ENCODE assay signal across 21 cellular contexts in the genomic region with DNA sequence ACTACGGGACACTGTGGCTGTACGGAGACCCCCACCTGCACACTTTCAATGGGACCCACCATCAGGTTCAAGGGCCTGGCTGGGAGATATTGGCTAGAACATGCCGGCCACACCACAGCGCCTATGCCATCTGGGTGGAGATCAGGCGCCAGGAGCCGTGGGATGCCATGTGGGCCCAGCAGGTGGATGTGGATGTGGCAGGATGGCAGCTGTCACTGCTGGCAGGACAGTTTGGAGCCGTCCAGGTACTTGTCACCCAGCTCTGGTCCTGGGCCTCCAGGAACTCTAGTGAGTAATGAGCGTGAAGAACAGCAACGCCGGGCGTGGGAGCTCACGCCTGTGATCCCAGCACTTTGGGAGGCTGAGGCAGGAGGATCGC. TPM values are rescaled to one million over a fixed set of nuclear protein-coding genes. Genes with fewer than 3 reads are reported as not detected.
DNase-seq lines count a peak whose midpoint lies in the region; ATAC-seq, FAIRE-seq and TF ChIP-seq lines count a peak whose summit lies in the region.
"Had no signal": no experiment of that assay in that cellular context is flagged by ENCODE, and none has a peak within 500 bp of the region (broad histone marks: within the 10 kb centered on the region; RNA-seq: fewer than 3 reads in every experiment).

No MANE protein-coding gene starts in this region.

- TF ChIP-seq CTCF in HepG2 (CRISPR knock-in tag; IDR thresholded peaks at IDR 0.05) (no peak), right lobe of liver (IDR thresholded peaks at IDR 0.05) (no peak), RWPE1 (conservative IDR thresholded peaks at IDR 0.05; ENCODE audit: low read depth) (no peak)

- CTCF ChIA-PET in HepG2 (lab: Yijun Ruan, JAX; ENCODE audit: low intra/inter-chr PET ratio, low total read pairs) (no interaction called here), RWPE1 (lab: Yijun Ruan, JAX) (interaction anchor here (0.9 to 3.1 kb wide), 2 partner anchors 10 to 15 kb away, joined by 3 to 16 read pairs; a partner anchor contains a TSS)

- no peak for TF ChIP-seq EP300 in HepG2 (IDR thresholded peaks at IDR 0.05; ENCODE audit: low read depth in 2 of 2, low read length in 2 of 2)
- TF ChIP-seq EP300 in HepG2 (CRISPR knock-in tag; IDR thresholded peaks at IDR 0.05; ENCODE audit: borderline replicate concordance): no peak

- no peak for TF ChIP-seq RAD21 in HepG2 (CRISPR knock-in tag; IDR thresholded peaks at IDR 0.05)

- H3K27me3 ChIP-seq in HepG2 (ENCODE audit: control insufficient read depth in 1 of 2, insufficient read depth in 2 of 2, low read length in 2 of 2): peaks cover 0 to 4% of the 10 kb centered on the region in 2 experiments; a peak in 1 of 5 replicates
- no peaks in the 10 kb centered on the region for H3K27me3 ChIP-seq in right lobe of liver
- no peaks in the 10 kb centered on the region for H3K27me3 ChIP-seq in neuronal stem cell (ENCODE audit: control insufficient read depth in 3 of 3, insufficient read depth in 3 of 3, low read depth in 1 of 3, low read length in 3 of 3)

- ATAC-seq in HepG2: no peak
- no peak for ATAC-seq in right lobe of liver
- ATAC-seq in HG03521 (IDR thresholded peaks at IDR 0.05; ENCODE audit: unreplicated experiment): no peak
- ATAC-seq: CD8-positive, alpha-beta T cell; HCT116 had no signal

- H3K4me3 ChIP-seq in HepG2 (replicated peaks in 1 of 3; ENCODE audit: insufficient read depth in 1 of 3, low read depth in 2 of 3, low read length in 3 of 3): peak overlapping the region in 1 of 3 experiments; percentile 3; a peak in 1 of 6 replicates
- H3K4me3 ChIP-seq in right lobe of liver: no peak overlapping the region
- H3K4me3 ChIP-seq in neuronal stem cell (ENCODE audit: low read length in 2 of 2): no peak overlapping the region
- H3K4me3 ChIP-seq: GM23338 had no signal

- FAIRE-seq in HepG2 (lab: Jason Lieb, UNC): no peak
- FAIRE-seq: GM12891, GM18507 had no signal

- no peaks in the 10 kb centered on the region for H4K20me1 ChIP-seq in HepG2 (ENCODE audit: insufficient read depth, low read length)

- no peak for TF ChIP-seq POLR2A in HepG2 (IDR thresholded peaks at IDR 0.05; ENCODE audit: insufficient read depth in 1 of 2, low read depth in 2 of 2, low read length in 2 of 2)
- no peak for TF ChIP-seq POLR2A in right lobe of liver (IDR thresholded peaks at IDR 0.05)

- H4K91ac ChIP-seq in neuronal stem cell (ENCODE audit: low read depth, low read length, poor library complexity): peak overlapping the region; percentile 85

- intact Hi-C loops in HepG2 (cut with micrococcal nuclease; ENCODE audit: unreplicated experiment): loop anchor here (2.0 kb wide), 1 partner anchor 57 kb away; no protein-coding TSS in a partner anchor
- intact Hi-C loops in right lobe of liver (cut with DNase I): no loop called here

- H3K36me3 ChIP-seq in HepG2 (replicated peaks in 1 of 2; ENCODE audit: control insufficient read depth in 1 of 2, insufficient read depth in 2 of 2, low read length in 2 of 2): no peaks in the 10 kb centered on the region
- H3K36me3 ChIP-seq in right lobe of liver: no peaks in the 10 kb centered on the region
- H3K36me3 ChIP-seq in neuronal stem cell (replicated peaks in 1 of 2; ENCODE audit: control insufficient read depth in 2 of 2, insufficient read depth in 2 of 2, low read length in 2 of 2): no peaks in the 10 kb centered on the region

- H3K27ac ChIP-seq in HepG2 (ENCODE audit: extremely low read length, insufficient read depth, low read length) (no peak overlapping the region), right lobe of liver (no peak overlapping the region), RWPE1 (peak overlapping the region; percentile 92), neuronal stem cell (replicated peaks; ENCODE audit: low read length) (no peak overlapping the region)
- H3K27ac ChIP-seq: C4-2B had no signal

- H3K4me1 ChIP-seq in HepG2 (ENCODE audit: insufficient read depth, low read length) (peaks cover 45% of the 10 kb centered on the region), right lobe of liver (peaks cover 0 to 4% (median 0%) of the 10 kb centered on the region in 4 donors), neuronal stem cell (ENCODE audit: control insufficient read depth in 2 of 2, insufficient read depth in 1 of 2, low read depth in 1 of 2, low read length in 2 of 2) (peaks cover 0 to 2% of the 10 kb centered on the region in 2 donors)

- no peak overlapping the region for H3K4ac ChIP-seq in neuronal stem cell (ENCODE audit: low read length)

- no peak for DNase-seq in HepG2 (ENCODE audit: low spot score)
- DNase-seq in right lobe of liver: no peak
- no peak for DNase-seq in RWPE1 (ENCODE audit: low spot score)
- no peak for DNase-seq in neuronal stem cell (ENCODE audit: low spot score)
- no peak for DNase-seq in NCI-H2029 (lab: John Stamatoyannopoulos, UW)
- DNase-seq: Caco-2; CD4-positive, CD25-positive, alpha-beta regulatory T cell; CD8-positive, alpha-beta T cell; DND-41; GF-D8; H9 had no signal

- POLR2A ChIA-PET in HepG2 (lab: Yijun Ruan, JAX) (no interaction called here), RWPE1 (lab: Yijun Ruan, JAX; ENCODE audit: low non-redundant PET) (no interaction called here)

- H3K4me2 ChIP-seq in HepG2 (ENCODE audit: low read depth, low read length) (no peak overlapping the region), neuronal stem cell (ENCODE audit: insufficient read depth, low read length, poor library complexity, severe bottlenecking) (no peak overlapping the region)
- H3K4me2 ChIP-seq: GM23338 had no signal

- H2BK15ac ChIP-seq in neuronal stem cell (ENCODE audit: low read length): no peak overlapping the region

- H3K9ac ChIP-seq in HepG2 (ENCODE audit: insufficient read depth, low read depth, low read length) (no peak overlapping the region), neuronal stem cell (ENCODE audit: low read depth, low read length, poor library complexity) (no peak overlapping the region)

- H4K8ac ChIP-seq in neuronal stem cell (ENCODE audit: low read depth, low read length): no peak overlapping the region

- peak overlapping the region; percentile 93 for H2AK5ac ChIP-seq in neuronal stem cell (ENCODE audit: low read depth, low read length)

- no peak overlapping the region for H2BK5ac ChIP-seq in neuronal stem cell (ENCODE audit: low read length)

- in situ Hi-C loops in HepG2 (cut with HindIII; ENCODE audit: extremely low pct_ligation_motif_present, low pct_unique_long_range_greater_than_20kb): no loop called here

- BruUV-seq in HepG2 (replicated peaks; lab: Mats Ljungman, UMichigan): no TSS peak

- no peak overlapping the region for H3K14ac ChIP-seq in neuronal stem cell (ENCODE audit: low read length)

- peak overlapping the region; percentile 61 for H2BK120ac ChIP-seq in neuronal stem cell (ENCODE audit: low read depth, low read length)

- 73% methylated on average over 8 of the region's 13 CpGs for WGBS in HepG2 (ENCODE audit: low lambda C conversion rate)
- 100% methylated on average over 2 of the region's 13 CpGs for WGBS in right lobe of liver (ENCODE audit: insufficient coverage, low coverage, low lambda C conversion rate, missing lambda C conversion rate)
- no CpG with 5 or more reads among the region's 13 CpGs for WGBS in neuronal stem cell (ENCODE audit: extremely low coverage in 2 of 2, insufficient read length in 2 of 2, insufficient replicate concordance in 1 of 2), 2 donors

- peak overlapping the region; percentile 57 for H3K18ac ChIP-seq in neuronal stem cell (ENCODE audit: low read length)

- H3K79me2 ChIP-seq in HepG2 (ENCODE audit: insufficient read depth, low read length): no peaks in the 10 kb centered on the region

- H3K23ac ChIP-seq in neuronal stem cell (ENCODE audit: low read depth, low read length, poor library complexity): no peak overlapping the region

- H3K9me3 ChIP-seq in HepG2 (ENCODE audit: low read length) (no peaks in the 10 kb centered on the region), right lobe of liver (no peaks in the 10 kb centered on the region), neuronal stem cell (replicated peaks in 1 of 2; ENCODE audit: control insufficient read depth in 2 of 2, insufficient read depth in 1 of 2, low read depth in 1 of 2, low read length in 2 of 2) (no peaks in the 10 kb centered on the region)
- H3K9me3 ChIP-seq: Caco-2 had no signal

- peak overlapping the region; percentile 41 for H2BK12ac ChIP-seq in neuronal stem cell (ENCODE audit: low read length)

- H3K79me1 ChIP-seq in neuronal stem cell (ENCODE audit: low read depth, low read length): peaks cover 4% of the 10 kb centered on the region

- H2AFZ ChIP-seq in HepG2 (ENCODE audit: low read length): no peak overlapping the region
- H2AFZ ChIP-seq in neuronal stem cell (ENCODE audit: low read length): no peak overlapping the region
- H2AFZ ChIP-seq: GM23338 had no signal

RNA-seq across cellular contexts. Expression of a gene that starts 15.7 kb away (rescaled TPM):
- total RNA-seq in HepG2 (2016; rRNA removed; fragmentation: Illumina TruSeq; extraction: Trizol): not detected in 2 replicates
- not detected in 2 replicates for total RNA-seq in HepG2 (2016; cell fraction: cytosol; rRNA removed; fragmentation: Illumina TruSeq; extraction: Trizol; ENCODE audit: low read depth)
- not detected in 2 replicates for total RNA-seq in HepG2 (2016; cell fraction: insoluble cytoplasmic fraction; rRNA removed; fragmentation: Illumina TruSeq; extraction: Trizol)
- total RNA-seq in HepG2 (2016; cell fraction: membrane; rRNA removed; fragmentation: Illumina TruSeq; extraction: Trizol): not detected in 2 replicates
- total RNA-seq in HepG2 (2016; cell fraction: nucleus; rRNA removed; fragmentation: Illumina TruSeq; extraction: Trizol): not detected in 2 replicates
- 4.9 and 5.5 TPM in 2 replicates for polyA plus RNA-seq in HepG2 (2011; rRNA removed)
- polyA plus RNA-seq in HepG2 (2011; cell fraction: cytosol; rRNA removed): 2.7 and 4.0 TPM in 2 replicates
- polyA plus RNA-seq in HepG2 (2011; cell fraction: nucleus; rRNA removed): 3.8 and 4.8 TPM in 2 replicates
- 3.1 and 5.9 TPM in 2 replicates for polyA plus RNA-seq in HepG2 (2012)
- not detected in 2 replicates for polyA plus RNA-seq in HepG2 (2016; cell fraction: cytosol; fragmentation: Illumina TruSeq; extraction: Trizol; ENCODE audit: low read depth)
- polyA plus RNA-seq in HepG2 (2016; cell fraction: insoluble cytoplasmic fraction; fragmentation: Illumina TruSeq; extraction: Trizol; ENCODE audit: low read depth): not detected in 2 replicates
- not detected in 2 replicates for polyA plus RNA-seq in HepG2 (2016; cell fraction: membrane; fragmentation: Illumina TruSeq; extraction: Trizol; ENCODE audit: low read depth)
- polyA plus RNA-seq in HepG2 (2016; cell fraction: nucleus; fragmentation: Illumina TruSeq; extraction: Trizol; ENCODE audit: insufficient read depth, low read depth): not detected in 2 replicates
- polyA minus RNA-seq in HepG2 (2011; rRNA and poly(A)+ RNA removed; ENCODE audit: low replicate concordance): 1.1 and 15.3 TPM in 2 replicates
- 0.99 TPM in 1 of 2 replicates, not detected in the other for polyA minus RNA-seq in HepG2 (2011; cell fraction: cytosol; rRNA and poly(A)+ RNA removed)
- polyA minus RNA-seq in HepG2 (2011; cell fraction: nucleus; rRNA and poly(A)+ RNA removed): 2.6 TPM in 1 of 2 replicates, not detected in the other
- total RNA-seq in right lobe of liver: 1 to 10 TPM in 1 of 6 experiments, not detected in 5; 1.0 TPM
- polyA plus RNA-seq in neuronal stem cell (2013, experiment 1 of 2): 0.07 TPM
- 0.12 TPM for polyA plus RNA-seq in neuronal stem cell (2013, experiment 2 of 2)
- total RNA-seq: A673; CD4-positive, CD25-positive, alpha-beta regulatory T cell; CD8-positive, alpha-beta T cell; GM23338; H4 had no signal
- polyA plus RNA-seq: BJ; CD4-positive, CD25-positive, alpha-beta regulatory T cell had no signal

RNA-seq across cellular contexts. Expression of a gene that starts 35.0 kb away (rescaled TPM):
- total RNA-seq in HepG2 (2016; rRNA removed; fragmentation: Illumina TruSeq; extraction: Trizol) (not detected in 2 replicates), right lobe of liver (1 to 10 TPM in 5 of 6 experiments, under 1 TPM in 1; 0.99 to 2.0 (median 1.5) TPM)
- total RNA-seq in HepG2 (2016; cell fraction: cytosol; rRNA removed; fragmentation: Illumina TruSeq; extraction: Trizol; ENCODE audit: low read depth): not detected in 2 replicates
- total RNA-seq in HepG2 (2016; cell fraction: insoluble cytoplasmic fraction; rRNA removed; fragmentation: Illumina TruSeq; extraction: Trizol): not detected in 2 replicates
- total RNA-seq in HepG2 (2016; cell fraction: membrane; rRNA removed; fragmentation: Illumina TruSeq; extraction: Trizol): not detected in 2 replicates
- total RNA-seq in HepG2 (2016; cell fraction: nucleus; rRNA removed; fragmentation: Illumina TruSeq; extraction: Trizol): not detected in 2 replicates
- 2.8 and 4.2 TPM in 2 replicates for polyA plus RNA-seq in HepG2 (2011; rRNA removed)
- polyA plus RNA-seq in HepG2 (2011; cell fraction: cytosol; rRNA removed): 1.2 and 2.3 TPM in 2 replicates
- polyA plus RNA-seq in HepG2 (2011; cell fraction: nucleus; rRNA removed): 19.3 and 20.3 TPM in 2 replicates
- 2.5 and 5.6 TPM in 2 replicates for polyA plus RNA-seq in HepG2 (2012)
- not detected in 2 replicates for polyA plus RNA-seq in HepG2 (2016; cell fraction: cytosol; fragmentation: Illumina TruSeq; extraction: Trizol; ENCODE audit: low read depth)
- not detected in 2 replicates for polyA plus RNA-seq in HepG2 (2016; cell fraction: insoluble cytoplasmic fraction; fragmentation: Illumina TruSeq; extraction: Trizol; ENCODE audit: low read depth)
- polyA plus RNA-seq in HepG2 (2016; cell fraction: membrane; fragmentation: Illumina TruSeq; extraction: Trizol; ENCODE audit: low read depth): not detected in 2 replicates
- polyA plus RNA-seq in HepG2 (2016; cell fraction: nucleus; fragmentation: Illumina TruSeq; extraction: Trizol; ENCODE audit: insufficient read depth, low read depth): not detected in 2 replicates
- polyA minus RNA-seq in HepG2 (2011; rRNA and poly(A)+ RNA removed; ENCODE audit: low replicate concordance): 0.16 and 2.2 TPM in 2 replicates
- 0.59 and 0.88 TPM in 2 replicates for polyA minus RNA-seq in HepG2 (2011; cell fraction: cytosol; rRNA and poly(A)+ RNA removed)
- polyA minus RNA-seq in HepG2 (2011; cell fraction: nucleus; rRNA and poly(A)+ RNA removed): 0.39 and 1.5 TPM in 2 replicates
- 2.0 TPM for polyA plus RNA-seq in neuronal stem cell (2013, experiment 1 of 2)
- 1.8 TPM for polyA plus RNA-seq in neuronal stem cell (2013, experiment 2 of 2)
- total RNA-seq: A172, A673, H4 had no signal
- polyA plus RNA-seq: CD4-positive, CD25-positive, alpha-beta regulatory T cell had no signal

RNA-seq across cellular contexts. Expression of a gene that starts 38.7 kb away (rescaled TPM):
- total RNA-seq in HepG2 (2016; rRNA removed; fragmentation: Illumina TruSeq; extraction: Trizol) (not detected in 2 replicates), right lobe of liver (100 to 1,000 TPM in 4 of 6 experiments, 10 to 100 TPM in 2; 38.9 to 263 (median 140) TPM)
- total RNA-seq in HepG2 (2016; cell fraction: cytosol; rRNA removed; fragmentation: Illumina TruSeq; extraction: Trizol; ENCODE audit: low read depth): 0.81 TPM in 1 of 2 replicates, not detected in the other
- total RNA-seq in HepG2 (2016; cell fraction: insoluble cytoplasmic fraction; rRNA removed; fragmentation: Illumina TruSeq; extraction: Trizol): not detected in 2 replicates
- total RNA-seq in HepG2 (2016; cell fraction: membrane; rRNA removed; fragmentation: Illumina TruSeq; extraction: Trizol): 0.83 and 1.4 TPM in 2 replicates
- total RNA-seq in HepG2 (2016; cell fraction: nucleus; rRNA removed; fragmentation: Illumina TruSeq; extraction: Trizol): not detected in 2 replicates
- 27.0 and 31.2 TPM in 2 replicates for polyA plus RNA-seq in HepG2 (2011; rRNA removed)
- 20.2 and 28.4 TPM in 2 replicates for polyA plus RNA-seq in HepG2 (2011; cell fraction: cytosol; rRNA removed)
- 60.9 and 88.5 TPM in 2 replicates for polyA plus RNA-seq in HepG2 (2011; cell fraction: nucleus; rRNA removed)
- 49.0 and 114 TPM in 2 replicates for polyA plus RNA-seq in HepG2 (2012)
- 1.3 and 2.3 TPM in 2 replicates for polyA plus RNA-seq in HepG2 (2016; cell fraction: cytosol; fragmentation: Illumina TruSeq; extraction: Trizol; ENCODE audit: low read depth)
- polyA plus RNA-seq in HepG2 (2016; cell fraction: insoluble cytoplasmic fraction; fragmentation: Illumina TruSeq; extraction: Trizol; ENCODE audit: low read depth): 1.1 and 1.5 TPM in 2 replicates
- 0.93 and 1.2 TPM in 2 replicates for polyA plus RNA-seq in HepG2 (2016; cell fraction: membrane; fragmentation: Illumina TruSeq; extraction: Trizol; ENCODE audit: low read depth)
- 1.4 and 1.7 TPM in 2 replicates for polyA plus RNA-seq in HepG2 (2016; cell fraction: nucleus; fragmentation: Illumina TruSeq; extraction: Trizol; ENCODE audit: insufficient read depth, low read depth)
- 11.9 TPM in 1 of 2 replicates, not detected in the other for polyA minus RNA-seq in HepG2 (2011; rRNA and poly(A)+ RNA removed; ENCODE audit: low replicate concordance)
- 7.0 and 12.8 TPM in 2 replicates for polyA minus RNA-seq in HepG2 (2011; cell fraction: cytosol; rRNA and poly(A)+ RNA removed)
- 2.5 and 4.8 TPM in 2 replicates for polyA minus RNA-seq in HepG2 (2011; cell fraction: nucleus; rRNA and poly(A)+ RNA removed)
- polyA plus RNA-seq in neuronal stem cell (2013, experiment 1 of 2): 0.85 TPM
- polyA plus RNA-seq in neuronal stem cell (2013, experiment 2 of 2): 1.2 TPM
- total RNA-seq: A172, A673, Caco-2, H4 had no signal

RNA-seq across cellular contexts. Expression of a gene that starts 43.2 kb away (rescaled TPM):
- total RNA-seq in HepG2 (2016; rRNA removed; fragmentation: Illumina TruSeq; extraction: Trizol) (not detected in 2 replicates), right lobe of liver (under 1 TPM in 1 of 6 experiments, not detected in 5; 0.49 TPM)
- not detected in 2 replicates for total RNA-seq in HepG2 (2016; cell fraction: cytosol; rRNA removed; fragmentation: Illumina TruSeq; extraction: Trizol; ENCODE audit: low read depth)
- total RNA-seq in HepG2 (2016; cell fraction: insoluble cytoplasmic fraction; rRNA removed; fragmentation: Illumina TruSeq; extraction: Trizol): not detected in 2 replicates
- not detected in 2 replicates for total RNA-seq in HepG2 (2016; cell fraction: membrane; rRNA removed; fragmentation: Illumina TruSeq; extraction: Trizol)
- total RNA-seq in HepG2 (2016; cell fraction: nucleus; rRNA removed; fragmentation: Illumina TruSeq; extraction: Trizol): not detected in 2 replicates
- 0.17 and 0.55 TPM in 2 replicates for polyA plus RNA-seq in HepG2 (2011; rRNA removed)
- polyA plus RNA-seq in HepG2 (2011; cell fraction: cytosol; rRNA removed): not detected in 2 replicates
- polyA plus RNA-seq in HepG2 (2011; cell fraction: nucleus; rRNA removed): 2.3 and 3.0 TPM in 2 replicates
- 0.40 and 0.55 TPM in 2 replicates for polyA plus RNA-seq in HepG2 (2012)
- not detected in 2 replicates for polyA plus RNA-seq in HepG2 (2016; cell fraction: cytosol; fragmentation: Illumina TruSeq; extraction: Trizol; ENCODE audit: low read depth)
- polyA plus RNA-seq in HepG2 (2016; cell fraction: insoluble cytoplasmic fraction; fragmentation: Illumina TruSeq; extraction: Trizol; ENCODE audit: low read depth): not detected in 2 replicates
- not detected in 2 replicates for polyA plus RNA-seq in HepG2 (2016; cell fraction: membrane; fragmentation: Illumina TruSeq; extraction: Trizol; ENCODE audit: low read depth)
- not detected in 2 replicates for polyA plus RNA-seq in HepG2 (2016; cell fraction: nucleus; fragmentation: Illumina TruSeq; extraction: Trizol; ENCODE audit: insufficient read depth, low read depth)
- polyA minus RNA-seq in HepG2 (2011; rRNA and poly(A)+ RNA removed; ENCODE audit: low replicate concordance): 1.1 TPM in 1 of 2 replicates, not detected in the other
- not detected in 2 replicates for polyA minus RNA-seq in HepG2 (2011; cell fraction: cytosol; rRNA and poly(A)+ RNA removed)
- polyA minus RNA-seq in HepG2 (2011; cell fraction: nucleus; rRNA and poly(A)+ RNA removed): not detected in 2 replicates
- polyA plus RNA-seq in neuronal stem cell (2013, experiment 1 of 2): 2.3 TPM
- 2.6 TPM for polyA plus RNA-seq in neuronal stem cell (2013, experiment 2 of 2)
- total RNA-seq: A172, Caco-2 had no signal

RNA-seq across cellular contexts. Expression of a gene that starts 54.6 kb away (rescaled TPM):
- not detected in 2 replicates for total RNA-seq in HepG2 (2016; rRNA removed; fragmentation: Illumina TruSeq; extraction: Trizol)
- not detected in 2 replicates for total RNA-seq in HepG2 (2016; cell fraction: cytosol; rRNA removed; fragmentation: Illumina TruSeq; extraction: Trizol; ENCODE audit: low read depth)
- total RNA-seq in HepG2 (2016; cell fraction: insoluble cytoplasmic fraction; rRNA removed; fragmentation: Illumina TruSeq; extraction: Trizol): not detected in 2 replicates
- total RNA-seq in HepG2 (2016; cell fraction: membrane; rRNA removed; fragmentation: Illumina TruSeq; extraction: Trizol): not detected in 2 replicates
- not detected in 2 replicates for total RNA-seq in HepG2 (2016; cell fraction: nucleus; rRNA removed; fragmentation: Illumina TruSeq; extraction: Trizol)
- polyA plus RNA-seq in HepG2 (2011; rRNA removed): 0.65 and 0.91 TPM in 2 replicates
- polyA plus RNA-seq in HepG2 (2011; cell fraction: cytosol; rRNA removed): 1.2 TPM in 2 replicates
- 0.64 and 1.2 TPM in 2 replicates for polyA plus RNA-seq in HepG2 (2011; cell fraction: nucleus; rRNA removed)
- polyA plus RNA-seq in HepG2 (2012): 1.1 and 2.2 TPM in 2 replicates
- polyA plus RNA-seq in HepG2 (2016; cell fraction: cytosol; fragmentation: Illumina TruSeq; extraction: Trizol; ENCODE audit: low read depth): 0.53 and 0.72 TPM in 2 replicates
- 0.29 TPM in 1 of 2 replicates, not detected in the other for polyA plus RNA-seq in HepG2 (2016; cell fraction: insoluble cytoplasmic fraction; fragmentation: Illumina TruSeq; extraction: Trizol; ENCODE audit: low read depth)
- polyA plus RNA-seq in HepG2 (2016; cell fraction: membrane; fragmentation: Illumina TruSeq; extraction: Trizol; ENCODE audit: low read depth): 0.47 TPM in 1 of 2 replicates, not detected in the other
- polyA plus RNA-seq in HepG2 (2016; cell fraction: nucleus; fragmentation: Illumina TruSeq; extraction: Trizol; ENCODE audit: insufficient read depth, low read depth): 0.89 TPM in 1 of 2 replicates, not detected in the other
- 0.60 and 172 TPM in 2 replicates for polyA minus RNA-seq in HepG2 (2011; rRNA and poly(A)+ RNA removed; ENCODE audit: low replicate concordance)
- polyA minus RNA-seq in HepG2 (2011; cell fraction: cytosol; rRNA and poly(A)+ RNA removed): not detected in 2 replicates
- polyA minus RNA-seq in HepG2 (2011; cell fraction: nucleus; rRNA and poly(A)+ RNA removed): not detected in 2 replicates
- total RNA-seq in right lobe of liver: 10 to 100 TPM in 4 of 6 experiments, 1 to 10 TPM in 2; 5.6 to 23.6 (median 14.2) TPM
- polyA plus RNA-seq in neuronal stem cell (2013, experiment 1 of 2): 47.1 TPM
- polyA plus RNA-seq in neuronal stem cell (2013, experiment 2 of 2): 45.6 TPM

Comparison
In these comparisons a context has a peak if more than half of its experiments do, and no peak if none do; other contexts are left out.
1. RNA of a gene that starts 38.7 kb away (total RNA-seq): 38.9 to 263 TPM in right lobe of liver; 0.81 to 1.4 TPM in HepG2; every median in the first group is over 10 times any median in the second.